ENCODE assay signal across 1 cellular context in genomic region chr12:100141666-100141997, GRCh38.
A peak's percentile ranks its signal among the peaks of the same experiment; 100 is the strongest.
TF ChIP-seq lines count a peak whose summit lies in the region.

No MANE protein-coding gene starts in this region.

TF ChIP-seq in GM12878, 131 proteins besides CTCF, POLR2A, EP300 and RAD21 (continued from another document):
- TF ChIP-seq, protein P1, sequence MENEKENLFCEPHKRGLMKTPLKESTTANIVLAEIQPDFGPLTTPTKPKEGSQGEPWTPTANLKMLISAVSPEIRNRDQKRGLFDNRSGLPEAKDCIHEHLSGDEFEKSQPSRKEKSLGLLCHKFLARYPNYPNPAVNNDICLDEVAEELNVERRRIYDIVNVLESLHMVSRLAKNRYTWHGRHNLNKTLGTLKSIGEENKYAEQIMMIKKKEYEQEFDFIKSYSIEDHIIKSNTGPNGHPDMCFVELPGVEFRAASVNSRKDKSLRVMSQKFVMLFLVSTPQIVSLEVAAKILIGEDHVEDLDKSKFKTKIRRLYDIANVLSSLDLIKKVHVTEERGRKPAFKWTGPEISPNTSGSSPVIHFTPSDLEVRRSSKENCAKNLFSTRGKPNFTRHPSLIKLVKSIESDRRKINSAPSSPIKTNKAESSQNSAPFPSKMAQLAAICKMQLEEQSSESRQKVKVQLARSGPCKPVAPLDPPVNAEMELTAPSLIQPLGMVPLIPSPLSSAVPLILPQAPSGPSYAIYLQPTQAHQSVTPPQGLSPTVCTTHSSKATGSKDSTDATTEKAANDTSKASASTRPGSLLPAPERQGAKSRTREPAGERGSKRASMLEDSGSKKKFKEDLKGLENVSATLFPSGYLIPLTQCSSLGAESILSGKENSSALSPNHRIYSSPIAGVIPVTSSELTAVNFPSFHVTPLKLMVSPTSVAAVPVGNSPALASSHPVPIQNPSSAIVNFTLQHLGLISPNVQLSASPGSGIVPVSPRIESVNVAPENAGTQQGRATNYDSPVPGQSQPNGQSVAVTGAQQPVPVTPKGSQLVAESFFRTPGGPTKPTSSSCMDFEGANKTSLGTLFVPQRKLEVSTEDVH (IDR thresholded peaks at IDR 0.05; ENCODE audit: low read depth, partially characterized antibody) = no peak
- TF ChIP-seq, protein P2, sequence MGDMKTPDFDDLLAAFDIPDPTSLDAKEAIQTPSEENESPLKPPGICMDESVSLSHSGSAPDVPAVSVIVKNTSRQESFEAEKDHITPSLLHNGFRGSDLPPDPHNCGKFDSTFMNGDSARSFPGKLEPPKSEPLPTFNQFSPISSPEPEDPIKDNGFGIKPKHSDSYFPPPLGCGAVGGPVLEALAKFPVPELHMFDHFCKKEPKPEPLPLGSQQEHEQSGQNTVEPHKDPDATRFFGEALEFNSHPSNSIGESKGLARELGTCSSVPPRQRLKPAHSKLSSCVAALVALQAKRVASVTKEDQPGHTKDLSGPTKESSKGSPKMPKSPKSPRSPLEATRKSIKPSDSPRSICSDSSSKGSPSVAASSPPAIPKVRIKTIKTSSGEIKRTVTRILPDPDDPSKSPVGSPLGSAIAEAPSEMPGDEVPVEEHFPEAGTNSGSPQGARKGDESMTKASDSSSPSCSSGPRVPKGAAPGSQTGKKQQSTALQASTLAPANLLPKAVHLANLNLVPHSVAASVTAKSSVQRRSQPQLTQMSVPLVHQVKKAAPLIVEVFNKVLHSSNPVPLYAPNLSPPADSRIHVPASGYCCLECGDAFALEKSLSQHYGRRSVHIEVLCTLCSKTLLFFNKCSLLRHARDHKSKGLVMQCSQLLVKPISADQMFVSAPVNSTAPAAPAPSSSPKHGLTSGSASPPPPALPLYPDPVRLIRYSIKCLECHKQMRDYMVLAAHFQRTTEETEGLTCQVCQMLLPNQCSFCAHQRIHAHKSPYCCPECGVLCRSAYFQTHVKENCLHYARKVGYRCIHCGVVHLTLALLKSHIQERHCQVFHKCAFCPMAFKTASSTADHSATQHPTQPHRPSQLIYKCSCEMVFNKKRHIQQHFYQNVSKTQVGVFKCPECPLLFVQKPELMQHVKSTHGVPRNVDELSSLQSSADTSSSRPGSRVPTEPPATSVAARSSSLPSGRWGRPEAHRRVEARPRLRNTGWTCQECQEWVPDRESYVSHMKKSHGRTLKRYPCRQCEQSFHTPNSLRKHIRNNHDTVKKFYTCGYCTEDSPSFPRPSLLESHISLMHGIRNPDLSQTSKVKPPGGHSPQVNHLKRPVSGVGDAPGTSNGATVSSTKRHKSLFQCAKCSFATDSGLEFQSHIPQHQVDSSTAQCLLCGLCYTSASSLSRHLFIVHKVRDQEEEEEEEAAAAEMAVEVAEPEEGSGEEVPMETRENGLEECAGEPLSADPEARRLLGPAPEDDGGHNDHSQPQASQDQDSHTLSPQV (IDR thresholded peaks at IDR 0.05) = no peak
- TF ChIP-seq, protein P3, sequence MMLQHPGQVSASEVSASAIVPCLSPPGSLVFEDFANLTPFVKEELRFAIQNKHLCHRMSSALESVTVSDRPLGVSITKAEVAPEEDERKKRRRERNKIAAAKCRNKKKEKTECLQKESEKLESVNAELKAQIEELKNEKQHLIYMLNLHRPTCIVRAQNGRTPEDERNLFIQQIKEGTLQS (IDR thresholded peaks at IDR 0.05; ENCODE audit: borderline replicate concordance, extremely low read depth, low read depth, low read length) = no peak
- 0 out of 2 replicates have a peak, but pooled peaks have one; percentile 29 for TF ChIP-seq CBFB (IDR thresholded peaks at IDR 0.05; ENCODE audit: low read depth)
- TF ChIP-seq FOS (IDR thresholded peaks at IDR 0.05; ENCODE audit: borderline replicate concordance, extremely low read depth, insufficient read length) = no peak
- no peak; the same call in 1 of the 2 replicates for TF ChIP-seq MLLT1 (IDR thresholded peaks at IDR 0.05)
- TF ChIP-seq, protein P4, sequence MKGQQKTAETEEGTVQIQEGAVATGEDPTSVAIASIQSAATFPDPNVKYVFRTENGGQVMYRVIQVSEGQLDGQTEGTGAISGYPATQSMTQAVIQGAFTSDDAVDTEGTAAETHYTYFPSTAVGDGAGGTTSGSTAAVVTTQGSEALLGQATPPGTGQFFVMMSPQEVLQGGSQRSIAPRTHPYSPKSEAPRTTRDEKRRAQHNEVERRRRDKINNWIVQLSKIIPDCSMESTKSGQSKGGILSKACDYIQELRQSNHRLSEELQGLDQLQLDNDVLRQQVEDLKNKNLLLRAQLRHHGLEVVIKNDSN (IDR thresholded peaks at IDR 0.05; ENCODE audit: borderline replicate concordance, extremely low read length, insufficient read depth, low read depth, low read length) = no peak
- peak; percentile 69 for TF ChIP-seq RUNX3 (IDR thresholded peaks at IDR 0.05; ENCODE audit: low read length)
- TF ChIP-seq, protein P5, sequence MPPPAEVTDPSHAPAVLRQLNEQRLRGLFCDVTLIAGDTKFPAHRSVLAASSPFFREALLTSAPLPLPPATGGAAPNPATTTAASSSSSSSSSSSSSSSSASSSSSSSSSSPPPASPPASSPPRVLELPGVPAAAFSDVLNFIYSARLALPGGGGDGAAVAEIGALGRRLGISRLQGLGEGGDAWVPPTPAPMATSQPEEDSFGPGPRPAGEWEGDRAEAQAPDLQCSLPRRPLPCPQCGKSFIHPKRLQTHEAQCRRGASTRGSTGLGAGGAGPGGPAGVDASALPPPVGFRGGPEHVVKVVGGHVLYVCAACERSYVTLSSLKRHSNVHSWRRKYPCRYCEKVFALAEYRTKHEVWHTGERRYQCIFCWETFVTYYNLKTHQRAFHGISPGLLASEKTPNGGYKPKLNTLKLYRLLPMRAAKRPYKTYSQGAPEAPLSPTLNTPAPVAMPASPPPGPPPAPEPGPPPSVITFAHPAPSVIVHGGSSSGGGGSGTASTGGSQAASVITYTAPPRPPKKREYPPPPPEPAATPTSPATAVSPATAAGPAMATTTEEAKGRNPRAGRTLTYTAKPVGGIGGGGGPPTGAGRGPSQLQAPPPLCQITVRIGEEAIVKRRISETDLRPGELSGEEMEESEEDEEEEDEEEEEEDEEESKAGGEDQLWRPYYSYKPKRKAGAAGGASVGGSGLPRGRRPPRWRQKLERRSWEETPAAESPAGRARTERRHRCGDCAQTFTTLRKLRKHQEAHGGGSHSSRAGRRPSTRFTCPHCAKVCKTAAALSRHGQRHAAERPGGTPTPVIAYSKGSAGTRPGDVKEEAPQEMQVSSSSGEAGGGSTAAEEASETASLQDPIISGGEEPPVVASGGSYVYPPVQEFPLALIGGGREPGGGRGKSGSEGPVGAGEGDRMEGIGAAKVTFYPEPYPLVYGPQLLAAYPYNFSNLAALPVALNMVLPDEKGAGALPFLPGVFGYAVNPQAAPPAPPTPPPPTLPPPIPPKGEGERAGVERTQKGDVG (CRISPR knock-in tag; IDR thresholded peaks at IDR 0.05) = no peak
- TF ChIP-seq SMARCA5 (IDR thresholded peaks at IDR 0.05) = no peak
- 0 out of 2 replicates have a peak, but pooled peaks have one; percentile 12 for TF ChIP-seq ATF7 (IDR thresholded peaks at IDR 0.05; ENCODE audit: low read depth)
- peak; percentile 35; the same call in 1 of the 2 replicates for TF ChIP-seq JUNB (IDR thresholded peaks at IDR 0.05)
